ENCODE assay signal across 20 cellular contexts in the genomic region with DNA sequence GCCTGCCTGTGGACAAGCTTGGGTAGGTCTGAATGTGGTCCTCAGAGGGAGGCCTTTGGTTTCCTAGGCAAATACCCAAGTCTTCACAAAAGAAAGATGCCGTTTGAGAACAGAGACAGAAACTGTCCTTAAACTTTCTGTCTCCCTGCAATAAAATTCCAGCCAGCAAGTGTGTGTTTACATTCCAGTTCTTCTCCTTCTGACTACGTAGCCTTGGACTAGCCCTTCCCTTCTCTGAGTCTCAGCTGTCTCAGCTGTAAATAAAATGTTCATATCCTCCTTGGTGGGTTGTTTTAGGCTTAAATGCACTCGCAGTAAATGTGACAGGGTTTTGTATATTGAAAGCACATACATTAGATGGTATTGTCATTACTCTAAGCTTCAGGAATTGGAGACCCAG.
A peak's percentile ranks its signal among the peaks of the same experiment; 100 is the strongest.
DNase-seq lines count a peak whose midpoint lies in the region; ATAC-seq and TF ChIP-seq lines count a peak whose summit lies in the region.
"Had no signal": no experiment of that assay in that cellular context is flagged by ENCODE, and none has a peak within 500 bp of the region (broad histone marks: within the 10 kb centered on the region; RNA-seq: fewer than 3 reads in every experiment).

No MANE protein-coding gene starts in this region.

- H3K27me3 ChIP-seq in hepatocyte (peaks cover 10% of the 10 kb centered on the region), esophagus muscularis mucosa (no peaks in the 10 kb centered on the region)
- H3K27me3 ChIP-seq: BLaER1 had no signal

- no peak for ATAC-seq in activated T-helper 17 cell treated with anti-CD3 and anti-CD28 coated beads, Interleukin-2, amount 50 U/mL, for 72 hours (replicated peaks)

- DNase-seq in hepatocyte (ENCODE audit: low spot score), result peak; percentile 26
- DNase-seq in mesothelial cell of epicardium (ENCODE audit: low spot score in 2 of 2, unreplicated experiment in 2 of 2), result no peak
- no peak for DNase-seq in nephron progenitor cell
- DNase-seq in CD14-positive monocyte (ENCODE audit: low spot score), result no peak
- DNase-seq in esophagus muscularis mucosa (ENCODE audit: extremely low spot score), result no peak
- DNase-seq in NCI-H2227 (lab: John Stamatoyannopoulos, UW; ENCODE audit: unreplicated experiment), result no peak
- DNase-seq: CD4-positive, alpha-beta T cell; CD8-positive, alpha-beta memory T cell; DMS 273 treated with DMSO at 0.1 percent for 48 hours; DMS53; DMS79 treated with DMSO at 0.1 percent for 48 hours; GF-D8; H9 had no signal

- no peaks in the 10 kb centered on the region for H3K79me2 ChIP-seq in hepatocyte

- TF ChIP-seq POLR2A in esophagus muscularis mucosa (IDR thresholded peaks at IDR 0.05; ENCODE audit: low read depth), result no peak

- H3K27me3 Mint-ChIP-seq in mesothelial cell of epicardium (ENCODE audit: low read depth), result peaks cover 30% of the 10 kb centered on the region
- H3K27me3 Mint-ChIP-seq in nephron progenitor cell (ENCODE audit: low read depth, poor library complexity), result peaks cover 4% of the 10 kb centered on the region
- no peaks in the 10 kb centered on the region for H3K27me3 Mint-ChIP-seq in activated T-helper 17 cell treated with anti-CD3 and anti-CD28 coated beads, Interleukin-2, amount 50 U/mL, for 72 hours
- peaks cover 2 to 9% (median 5%) of the 10 kb centered on the region in 3 donors for H3K27me3 Mint-ChIP-seq in CD14-positive monocyte (ENCODE audit: low read depth in 3 of 3)
- H3K27me3 Mint-ChIP-seq: B cell had no signal

- H3K27ac ChIP-seq in VCaP (peak overlapping the region; percentile 98), hepatocyte (no peak overlapping the region), esophagus muscularis mucosa (replicated peaks in 1 of 4) (no peak overlapping the region)
- H3K27ac ChIP-seq: 22Rv1, BLaER1, C4-2B had no signal

- no peaks in the 10 kb centered on the region for H3K9me2 ChIP-seq in hepatocyte (replicated peaks; ENCODE audit: insufficient read depth)

- no peaks in the 10 kb centered on the region for H3K9me3 Mint-ChIP-seq in mesothelial cell of epicardium
- H3K9me3 Mint-ChIP-seq in nephron progenitor cell, result no peaks in the 10 kb centered on the region
- no peaks in the 10 kb centered on the region for H3K9me3 Mint-ChIP-seq in activated T-helper 17 cell treated with anti-CD3 and anti-CD28 coated beads, Interleukin-2, amount 50 U/mL, for 72 hours
- H3K9me3 Mint-ChIP-seq in CD14-positive monocyte, result no peaks in the 10 kb centered on the region
- H3K9me3 Mint-ChIP-seq: CD4-positive, alpha-beta T cell; CD8-positive, alpha-beta memory T cell; GM23338; H9 had no signal

- peaks cover 7% of the 10 kb centered on the region for H3K4me1 ChIP-seq in hepatocyte (ENCODE audit: insufficient read depth)
- peaks cover 0 to 32% (median 26%) of the 10 kb centered on the region in 4 donors for H3K4me1 ChIP-seq in esophagus muscularis mucosa

- TF ChIP-seq CTCF in VCaP (conservative IDR thresholded peaks at IDR 0.05) (no peak), hepatocyte (IDR thresholded peaks at IDR 0.05; ENCODE audit: poor library complexity) (no peak), mesothelial cell of epicardium (IDR thresholded peaks at IDR 0.05; ENCODE audit: unreplicated experiment) (no peak), nephron progenitor cell (IDR thresholded peaks at IDR 0.05) (no peak), CD14-positive monocyte (IDR thresholded peaks at IDR 0.05) (no peak), esophagus muscularis mucosa (IDR thresholded peaks at IDR 0.05) (no peak)

- no peaks in the 10 kb centered on the region for H3K9me3 ChIP-seq in hepatocyte (ENCODE audit: low read depth)
- no peaks in the 10 kb centered on the region for H3K9me3 ChIP-seq in esophagus muscularis mucosa
- H3K9me3 ChIP-seq: BLaER1 had no signal

- H3K4me1 Mint-ChIP-seq in mesothelial cell of epicardium (peaks cover 16% of the 10 kb centered on the region), nephron progenitor cell (peaks cover 77% of the 10 kb centered on the region), CD14-positive monocyte (no peaks in the 10 kb centered on the region)
- H3K4me1 Mint-ChIP-seq in activated T-helper 17 cell treated with anti-CD3 and anti-CD28 coated beads, Interleukin-2, amount 50 U/mL, for 72 hours, result no peaks in the 10 kb centered on the region
- H3K4me1 Mint-ChIP-seq: B cell; CD8-positive, alpha-beta memory T cell had no signal

- no peak overlapping the region for H3K4me2 ChIP-seq in hepatocyte
- H3K4me2 ChIP-seq: BLaER1, GM23338 had no signal

- no peak for TF ChIP-seq EP300 in esophagus muscularis mucosa (IDR thresholded peaks at IDR 0.05)

- no peaks in the 10 kb centered on the region for H4K20me1 ChIP-seq in hepatocyte (ENCODE audit: insufficient read depth, poor library complexity, severe bottlenecking)
- H4K20me1 ChIP-seq: BLaER1 had no signal

- no peaks in the 10 kb centered on the region for H3K36me3 ChIP-seq in hepatocyte (replicated peaks; ENCODE audit: insufficient read depth, low read depth)
- no peaks in the 10 kb centered on the region for H3K36me3 ChIP-seq in esophagus muscularis mucosa
- H3K36me3 ChIP-seq: BLaER1 had no signal

- WGBS in hepatocyte (ENCODE audit: low lambda C conversion rate, missing lambda C conversion rate), result 29% methylated on average over 3 of the region's 3 CpGs
- 33% methylated on average over 3 of the region's 3 CpGs for WGBS in esophagus muscularis mucosa

- H3K4me3 Mint-ChIP-seq in mesothelial cell of epicardium, result no peak overlapping the region
- H3K4me3 Mint-ChIP-seq in nephron progenitor cell, result no peak overlapping the region
- H3K4me3 Mint-ChIP-seq in activated T-helper 17 cell treated with anti-CD3 and anti-CD28 coated beads, Interleukin-2, amount 50 U/mL, for 72 hours, result no peak overlapping the region
- H3K4me3 Mint-ChIP-seq in CD14-positive monocyte, result no peak overlapping the region
- H3K4me3 Mint-ChIP-seq: B cell; CD4-positive, alpha-beta T cell; CD8-positive, alpha-beta memory T cell; GM23338; H9 had no signal

- H3K4me3 ChIP-seq in hepatocyte (no peak overlapping the region), esophagus muscularis mucosa (no peak overlapping the region)
- H3K4me3 ChIP-seq: BLaER1, GM23338 had no signal

- H3K27ac Mint-ChIP-seq in mesothelial cell of epicardium (peak overlapping the region; percentile 1), nephron progenitor cell (peak overlapping the region; percentile 12), CD14-positive monocyte (no peak overlapping the region)
- no peak overlapping the region for H3K27ac Mint-ChIP-seq in activated T-helper 17 cell treated with anti-CD3 and anti-CD28 coated beads, Interleukin-2, amount 50 U/mL, for 72 hours
- H3K27ac Mint-ChIP-seq: B cell; CD4-positive, alpha-beta T cell; CD8-positive, alpha-beta memory T cell; GM23338 had no signal

- H3K36me3 Mint-ChIP-seq in mesothelial cell of epicardium (no peaks in the 10 kb centered on the region), nephron progenitor cell (ENCODE audit: low read depth) (no peaks in the 10 kb centered on the region), CD14-positive monocyte (no peaks in the 10 kb centered on the region)
- no peaks in the 10 kb centered on the region for H3K36me3 Mint-ChIP-seq in activated T-helper 17 cell treated with anti-CD3 and anti-CD28 coated beads, Interleukin-2, amount 50 U/mL, for 72 hours (ENCODE audit: low read depth)
- H3K36me3 Mint-ChIP-seq: CD8-positive, alpha-beta memory T cell had no signal

- intact Hi-C loops in CD14-positive monocyte (cut with micrococcal nuclease) (no loop called here), esophagus muscularis mucosa (cut with DNase I) (no loop called here)

- no peak overlapping the region for H2AFZ ChIP-seq in hepatocyte
- H2AFZ ChIP-seq: GM23338 had no signal

Comparison
In these comparisons a context has a peak if more than half of its experiments do, and no peak if none do; other contexts are left out.
1. H3K27ac Mint-ChIP-seq: peak in mesothelial cell of epicardium (single experiment) and nephron progenitor cell (single experiment); none in activated T-helper 17 cell treated with anti-CD3 and anti-CD28 coated beads, Interleukin-2, amount 50 U/mL, for 72 hours (single experiment) and CD14-positive monocyte (0 of 7).